Comparison of ENCODE assay signal across 17 cellular contexts in genomic region chr12:25884920-25885234, GRCh38.
DNase-seq lines count a peak whose midpoint lies in the region; FAIRE-seq and TF ChIP-seq lines count a peak whose summit lies in the region.
"Had no signal": no experiment of that assay in that cellular context is flagged by ENCODE, and none has a peak within 500 bp of the region (broad histone marks: within the 10 kb centered on the region; RNA-seq: fewer than 3 reads in every experiment).

No MANE protein-coding gene starts in this region.

- H3K36me3 Mint-ChIP-seq in Caco-2 (ENCODE audit: insufficient read depth, unreplicated experiment): no peaks in the 10 kb centered on the region
- H3K36me3 Mint-ChIP-seq in T-helper 2 cell treated with Interferon-gamma antibody and Interleukin-4, amounts not matched to agents 5 μg/mL and 100 μg/mL, for 36 hours (ENCODE audit: low read depth): no peaks in the 10 kb centered on the region
- H3K36me3 Mint-ChIP-seq: CD8-positive, alpha-beta memory T cell had no signal

- intact Hi-C loops in Caco-2 (cut with micrococcal nuclease; ENCODE audit: unreplicated experiment) (no loop called here), mammary epithelial cell (cut with micrococcal nuclease) (no loop called here), kidney (cut with DNase I) (no loop called here), thyroid gland (cut with DNase I) (no loop called here)

- H3K27me3 ChIP-seq in Caco-2 (replicated peaks; ENCODE audit: control insufficient read depth, insufficient read depth, low read length) (no peaks in the 10 kb centered on the region), mammary epithelial cell (ENCODE audit: insufficient read depth, low read length) (no peaks in the 10 kb centered on the region), thyroid gland (no peaks in the 10 kb centered on the region)
- H3K27me3 ChIP-seq: BLaER1 had no signal

- H3K79me2 ChIP-seq in mammary epithelial cell (ENCODE audit: insufficient read depth, low read length): no peaks in the 10 kb centered on the region

- H3K4me3 ChIP-seq in Caco-2 (ENCODE audit: low read depth, low read length) (no peak overlapping the region), mammary epithelial cell (replicated peaks in 1 of 3; ENCODE audit: insufficient read depth in 1 of 3, low read depth in 2 of 3, low read length in 3 of 3) (no peak overlapping the region), kidney (ENCODE audit: low read length in 2 of 2) (no peak overlapping the region), thyroid gland (replicated peaks in 1 of 3) (no peak overlapping the region)
- H3K4me3 ChIP-seq: BLaER1, GM12878 had no signal

- dilution Hi-C loops in mammary epithelial cell (cut with HindIII; ENCODE audit: low sequenced_read_pairs): no loop called here

- CTCF ChIA-PET in Caco-2 (lab: Charles Lee) (no interaction called here), mammary epithelial cell (lab: Charles Lee; ENCODE audit: low non-redundant PET) (no interaction called here)

- H3K27ac Mint-ChIP-seq in Caco-2 (ENCODE audit: unreplicated experiment): peak overlapping the region; percentile 39
- no peak overlapping the region for H3K27ac Mint-ChIP-seq in T-helper 2 cell treated with Interferon-gamma antibody and Interleukin-4, amounts not matched to agents 5 μg/mL and 100 μg/mL, for 36 hours
- H3K27ac Mint-ChIP-seq: CD8-positive, alpha-beta memory T cell had no signal

- H3K27ac ChIP-seq in mammary epithelial cell (ENCODE audit: insufficient read depth, low read depth, low read length): no peak overlapping the region
- no peak overlapping the region for H3K27ac ChIP-seq in kidney (ENCODE audit: low read depth in 2 of 2, low read length in 2 of 2)
- H3K27ac ChIP-seq in thyroid gland: no peak overlapping the region
- H3K27ac ChIP-seq: BLaER1 had no signal

- no peak overlapping the region for H3K4me3 Mint-ChIP-seq in Caco-2 (ENCODE audit: unreplicated experiment)
- H3K4me3 Mint-ChIP-seq in T-helper 2 cell treated with Interferon-gamma antibody and Interleukin-4, amounts not matched to agents 5 μg/mL and 100 μg/mL, for 36 hours: no peak overlapping the region
- H3K4me3 Mint-ChIP-seq: CD8-positive, alpha-beta memory T cell had no signal

- DNase-seq in Caco-2: no peak
- DNase-seq in NCI-H774 (lab: John Stamatoyannopoulos, UW): peak; percentile 26
- DNase-seq in mammary epithelial cell: no peak
- peak; percentile 57 for DNase-seq in kidney
- no peak for DNase-seq in thyroid gland
- DNase-seq in G401 (ENCODE audit: low spot score): no peak
- no peak for DNase-seq in T-helper 2 cell treated with Interferon-gamma antibody and Interleukin-4, amounts not matched to agents 5 μg/mL and 100 μg/mL, for 36 hours (ENCODE audit: low spot score)
- DNase-seq in NCI-H1417 treated with DMSO at 0.1 percent for 48 hours (lab: John Stamatoyannopoulos, UW): no peak
- DNase-seq: 8988T; AML-193; CD8-positive, alpha-beta memory T cell; IMR-90 had no signal

- BruUV-seq in Caco-2 (replicated peaks; lab: Mats Ljungman, UMichigan) (no TSS peak), mammary epithelial cell (replicated peaks; lab: Mats Ljungman, UMichigan) (no TSS peak)

- no peaks in the 10 kb centered on the region for H4K20me1 ChIP-seq in mammary epithelial cell (ENCODE audit: insufficient read depth, low read length)
- H4K20me1 ChIP-seq: BLaER1 had no signal

- H3K9me3 ChIP-seq in Caco-2 (peaks cover 16% of the 10 kb centered on the region), mammary epithelial cell (replicated peaks; ENCODE audit: insufficient read depth, low read length) (no peaks in the 10 kb centered on the region), kidney (ENCODE audit: control insufficient read depth in 1 of 2, low read length in 2 of 2) (no peaks in the 10 kb centered on the region), thyroid gland (no peaks in the 10 kb centered on the region)
- H3K9me3 ChIP-seq: BLaER1 had no signal

- POLR2A ChIA-PET in Caco-2 (lab: Charles Lee): no interaction called here

- H3K9me3 Mint-ChIP-seq in Caco-2 (ENCODE audit: unreplicated experiment): peaks cover 43% of the 10 kb centered on the region
- H3K9me3 Mint-ChIP-seq in T-helper 2 cell treated with Interferon-gamma antibody and Interleukin-4, amounts not matched to agents 5 μg/mL and 100 μg/mL, for 36 hours: no peaks in the 10 kb centered on the region

- H3K9ac ChIP-seq in mammary epithelial cell (ENCODE audit: insufficient read depth, low read length): no peak overlapping the region
- H3K9ac ChIP-seq in kidney (ENCODE audit: low read length in 2 of 2): no peak overlapping the region
- H3K9ac ChIP-seq: BLaER1 had no signal

- in situ Hi-C loops in mammary epithelial cell (cut with MboI; ENCODE audit: low sequenced_read_pairs in 2 of 2): no loop called here
- in situ Hi-C loops in G401 (cut with HindIII; ENCODE audit: low sequenced_read_pairs): no loop called here

- FAIRE-seq in kidney (lab: Jason Lieb, UNC): no peak
- FAIRE-seq: GM12878, GM18507, GM19239, H54 had no signal

- H3K4me1 Mint-ChIP-seq in Caco-2 (ENCODE audit: low read depth, unreplicated experiment): peaks cover 11% of the 10 kb centered on the region
- no peaks in the 10 kb centered on the region for H3K4me1 Mint-ChIP-seq in T-helper 2 cell treated with Interferon-gamma antibody and Interleukin-4, amounts not matched to agents 5 μg/mL and 100 μg/mL, for 36 hours (ENCODE audit: low read depth)
- H3K4me1 Mint-ChIP-seq: CD8-positive, alpha-beta memory T cell had no signal

- H2AFZ ChIP-seq in mammary epithelial cell (ENCODE audit: low read depth, low read length): peak overlapping the region; percentile 91

- TF ChIP-seq CTCF in Caco-2 (IDR thresholded peaks at IDR 0.05; ENCODE audit: insufficient read depth in 1 of 2, low read depth in 1 of 2, low read length in 1 of 2, severe bottlenecking in 1 of 2, unreplicated experiment in 1 of 2) (no peak), mammary epithelial cell (conservative IDR thresholded peaks at IDR 0.05 in 1 of 2, IDR thresholded peaks at IDR 0.05 in 1 of 2; ENCODE audit: extremely low read depth in 1 of 2, insufficient read depth in 1 of 2, low read depth in 1 of 2, low read length in 2 of 2) (no peak), kidney (IDR thresholded peaks at IDR 0.05; ENCODE audit: borderline replicate concordance, extremely low read depth, insufficient read depth) (no peak), thyroid gland (IDR thresholded peaks at IDR 0.05) (no peak)

- 86% methylated on average over 3 of the region's 9 CpGs for WGBS in mammary epithelial cell (ENCODE audit: low coverage, missing lambda C conversion rate)
- WGBS in thyroid gland, 2 donors: 91 to 100% methylated on average over 2 to 7 of the region's 9 CpGs

- H3K4me1 ChIP-seq in Caco-2 (peaks cover 10% of the 10 kb centered on the region; the same call in 1 of the 2 replicates), mammary epithelial cell (ENCODE audit: insufficient read depth, low read length) (peaks cover 6% of the 10 kb centered on the region), kidney (ENCODE audit: control insufficient read depth in 1 of 2, insufficient read depth in 1 of 2, low read depth in 1 of 2, low read length in 2 of 2) (no peaks in the 10 kb centered on the region), thyroid gland (no peaks in the 10 kb centered on the region)
- H3K4me1 ChIP-seq: BLaER1 had no signal

- TF ChIP-seq POLR2A in thyroid gland (IDR thresholded peaks at IDR 0.05): no peak

- H3K27me3 Mint-ChIP-seq in Caco-2 (ENCODE audit: insufficient read depth, unreplicated experiment): no peaks in the 10 kb centered on the region
- no peaks in the 10 kb centered on the region for H3K27me3 Mint-ChIP-seq in T-helper 2 cell treated with Interferon-gamma antibody and Interleukin-4, amounts not matched to agents 5 μg/mL and 100 μg/mL, for 36 hours (ENCODE audit: low read depth)

- no peak overlapping the region for H3K4me2 ChIP-seq in mammary epithelial cell (ENCODE audit: insufficient read depth, low read depth, low read length)
- H3K4me2 ChIP-seq: BLaER1 had no signal

- H3K36me3 ChIP-seq in Caco-2 (ENCODE audit: control insufficient read depth, insufficient read depth, low read length) (no peaks in the 10 kb centered on the region), mammary epithelial cell (ENCODE audit: insufficient read depth, low read length) (no peaks in the 10 kb centered on the region), kidney (ENCODE audit: control insufficient read depth in 1 of 2, insufficient read depth in 2 of 2, low read length in 2 of 2) (no peaks in the 10 kb centered on the region), thyroid gland (no peaks in the 10 kb centered on the region)
- H3K36me3 ChIP-seq: BLaER1 had no signal

Comparison
In these comparisons a context has a peak if more than half of its experiments do, and no peak if none do; other contexts are left out.
1. DNase-seq: peak in NCI-H774 (single experiment) and kidney (single experiment); none in Caco-2 (0 of 2), mammary epithelial cell (single experiment), thyroid gland (0 of 2), G401 (single experiment), T-helper 2 cell treated with Interferon-gamma antibody and Interleukin-4, amounts not matched to agents 5 μg/mL and 100 μg/mL, for 36 hours (single experiment) and NCI-H1417 treated with DMSO at 0.1 percent for 48 hours (single experiment).